Comparison of ENCODE assay signal across 10 cellular contexts in genomic region chr4:172998527-172999469, GRCh38.
DNase-seq lines count a peak whose midpoint lies in the region; ATAC-seq and TF ChIP-seq lines count a peak whose summit lies in the region.
"Had no signal": no experiment of that assay in that cellular context is flagged by ENCODE, and none has a peak within 500 bp of the region (broad histone marks: within the 10 kb centered on the region; RNA-seq: fewer than 3 reads in every experiment).

No MANE protein-coding gene starts in this region.

- DNase-seq in left cardiac atrium, result no peak
- DNase-seq in right atrium auricular region (ENCODE audit: low spot score), result no peak
- DNase-seq in RWPE1 (ENCODE audit: low spot score), result peak; percentile 49
- DNase-seq in fibroblast of peridontal ligament (ENCODE audit: extremely low read depth), result peak; percentile 88
- DNase-seq in aorta, result no peak
- no peak for DNase-seq in substantia nigra (lab: John Stamatoyannopoulos, UW)
- DNase-seq: body of pancreas, COR-L47 had no signal

- ATAC-seq in left cardiac atrium (peak; percentile 12 to 79), aorta (ENCODE audit: low FRiP score) (peak; percentile 85), HG03159 (IDR thresholded peaks at IDR 0.05; ENCODE audit: unreplicated experiment) (no peak), HG03354 (IDR thresholded peaks at IDR 0.05; ENCODE audit: poor library complexity, severe bottlenecking, unreplicated experiment) (no peak)
- ATAC-seq: body of pancreas had no signal

- H3K27ac ChIP-seq in right atrium auricular region, result no peak overlapping the region
- H3K27ac ChIP-seq in RWPE1, result peak overlapping the region; percentile 77
- peak overlapping the region; percentile 71 to 77 for H3K27ac ChIP-seq in aorta (ENCODE audit: low read depth in 1 of 2, low read length in 2 of 2)
- no peak overlapping the region for H3K27ac ChIP-seq in substantia nigra (ENCODE audit: low read depth, low read length, poor library complexity, severe bottlenecking)
- H3K27ac ChIP-seq: body of pancreas had no signal

- H3K4me3 ChIP-seq in right atrium auricular region, result no peak overlapping the region
- H3K4me3 ChIP-seq in aorta (ENCODE audit: low read length in 2 of 2), result no peak overlapping the region
- H3K4me3 ChIP-seq: body of pancreas had no signal

- POLR2A ChIA-PET in RWPE1 (lab: Yijun Ruan, JAX; ENCODE audit: low non-redundant PET), result no interaction called here

- intact Hi-C loops in left cardiac atrium (cut with DNase I) (no loop called here), aorta (cut with DNase I) (loop anchor here in 1 of 2 donors (5.0 kb wide), 1 partner anchor 36 kb away; no protein-coding TSS in a partner anchor)

- H3K27me3 ChIP-seq in right atrium auricular region (no peaks in the 10 kb centered on the region), aorta (ENCODE audit: control insufficient read depth in 1 of 2, insufficient read depth in 2 of 2, low read length in 1 of 2) (no peaks in the 10 kb centered on the region)
- H3K27me3 ChIP-seq: body of pancreas had no signal

- H3K36me3 ChIP-seq in right atrium auricular region (no peaks in the 10 kb centered on the region), aorta (ENCODE audit: control insufficient read depth in 1 of 2, insufficient read depth in 2 of 2, low read length in 1 of 2) (no peaks in the 10 kb centered on the region)

- CTCF ChIA-PET in RWPE1 (lab: Yijun Ruan, JAX), result no interaction called here

- TF ChIP-seq CTCF in right atrium auricular region (IDR thresholded peaks at IDR 0.05) (no peak), RWPE1 (conservative IDR thresholded peaks at IDR 0.05; ENCODE audit: low read depth) (no peak)

- 12 to 15% methylated on average over 7 of the region's 7 CpGs for WGBS in aorta, 2 donors

- H3K4me1 ChIP-seq in right atrium auricular region, result no peaks in the 10 kb centered on the region
- peaks cover 0 to 8% of the 10 kb centered on the region in 2 donors for H3K4me1 ChIP-seq in aorta (ENCODE audit: control insufficient read depth in 1 of 2, insufficient read depth in 2 of 2, low read length in 2 of 2)
- H3K4me1 ChIP-seq: body of pancreas had no signal

- H3K9me3 ChIP-seq in right atrium auricular region, result no peaks in the 10 kb centered on the region
- no peaks in the 10 kb centered on the region for H3K9me3 ChIP-seq in aorta (ENCODE audit: control insufficient read depth, low read length)
- H3K9me3 ChIP-seq: body of pancreas had no signal

Comparison
In these comparisons a context has a peak if more than half of its experiments do, and no peak if none do; other contexts are left out.
1. ATAC-seq: peak in left cardiac atrium (2 of 2) and aorta (single experiment); none in HG03159 (single experiment) and HG03354 (single experiment).
2. DNase-seq: peak in RWPE1 (single experiment) and fibroblast of peridontal ligament (single experiment); none in left cardiac atrium (single experiment), right atrium auricular region (single experiment), aorta (0 of 2) and substantia nigra (0 of 49).
3. H3K27ac ChIP-seq: peak in RWPE1 (single experiment) and aorta (2 of 2); none in right atrium auricular region (0 of 2) and substantia nigra (single experiment).